1 cellular context compared by ENCODE assay signal in the genomic region with DNA sequence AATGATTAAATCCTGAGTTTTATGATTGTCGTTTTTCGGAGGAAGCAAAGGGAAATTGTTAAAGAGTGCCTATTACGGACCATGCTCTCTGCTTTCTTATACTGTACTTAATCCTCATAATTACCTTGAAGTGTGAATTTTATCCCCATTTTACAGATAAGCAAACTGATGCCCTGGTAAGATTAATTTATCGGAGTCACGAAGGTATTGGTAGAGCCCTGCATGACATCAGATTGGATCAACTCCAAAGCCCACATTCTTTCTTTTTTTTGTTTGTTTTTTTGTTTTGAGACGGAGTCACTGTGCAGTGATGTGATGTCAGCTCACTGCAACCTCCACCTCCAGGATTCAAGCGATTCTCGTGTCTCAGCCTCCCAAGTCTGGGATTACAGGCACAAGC.
TF ChIP-seq lines count a peak whose summit lies in the region.

No MANE protein-coding gene starts in this region.

TF ChIP-seq in IMR-90, 13 proteins besides CTCF, POLR2A, EP300 and RAD21:
- TF ChIP-seq ELK1 (IDR thresholded peaks at IDR 0.05; ENCODE audit: borderline replicate concordance, low read depth, low read length) (no peak), CHD1 (IDR thresholded peaks at IDR 0.05; ENCODE audit: low read depth, low read length) (no peak), SMC3 (IDR thresholded peaks at IDR 0.05; ENCODE audit: low read depth, low read length) (no peak), MAFK (IDR thresholded peaks at IDR 0.05; ENCODE audit: low read depth, low read length) (no peak), MAZ (IDR thresholded peaks at IDR 0.05; ENCODE audit: borderline replicate concordance, low read depth, low read length) (no peak), BHLHE40 (IDR thresholded peaks at IDR 0.05; ENCODE audit: low read depth, low read length) (no peak), RFX5 (IDR thresholded peaks at IDR 0.05; ENCODE audit: low read depth, low read length) (no peak), MXI1 (IDR thresholded peaks at IDR 0.05; ENCODE audit: borderline replicate concordance, low read depth, low read length) (no peak)
